11 cellular contexts compared by ENCODE assay signal in the genomic region with DNA sequence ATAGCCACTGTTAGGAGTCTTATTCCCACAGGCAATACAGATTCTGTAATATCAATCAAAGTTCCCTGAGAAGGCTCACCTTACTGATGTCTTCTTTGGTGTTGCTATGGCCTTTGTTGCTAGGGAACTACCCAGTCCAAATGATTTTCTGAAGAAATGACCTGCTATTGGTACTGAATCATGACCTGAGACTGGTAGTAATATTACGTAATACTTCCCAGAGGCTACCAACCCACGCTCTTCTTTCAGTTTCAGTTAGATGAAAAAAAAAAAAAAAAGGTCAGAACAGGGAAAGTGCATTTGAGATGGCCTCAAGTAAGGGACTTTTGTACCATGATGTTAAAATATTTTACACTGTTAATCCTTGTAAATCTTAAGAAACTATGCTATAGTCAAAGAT.
A peak's percentile ranks its signal among the peaks of the same experiment; 100 is the strongest.
DNase-seq lines count a peak whose midpoint lies in the region; ATAC-seq, FAIRE-seq and TF ChIP-seq lines count a peak whose summit lies in the region.
"Had no signal": no experiment of that assay in that cellular context is flagged by ENCODE, and none has a peak within 500 bp of the region (broad histone marks: within the 10 kb centered on the region; RNA-seq: fewer than 3 reads in every experiment).

No MANE protein-coding gene starts in this region.

- H3K9me3 ChIP-seq in right atrium auricular region (no peaks in the 10 kb centered on the region), GM12878 (replicated peaks; ENCODE audit: control insufficient read depth, insufficient read depth, low read length) (no peaks in the 10 kb centered on the region)

- TF ChIP-seq CTCF in right atrium auricular region (IDR thresholded peaks at IDR 0.05): no peak
- no peak for TF ChIP-seq CTCF in GM12878 (IDR thresholded peaks at IDR 0.05 in 2 of 3, conservative IDR thresholded peaks at IDR 0.05 in 1 of 3; ENCODE audit: control insufficient read depth in 2 of 3, extremely low read depth in 1 of 3, insufficient read depth in 1 of 3, low read depth in 3 of 3, low read length in 3 of 3)
- TF ChIP-seq CTCF in lower leg skin (IDR thresholded peaks at IDR 0.05): no peak

- H3K36me3 ChIP-seq in right atrium auricular region (no peaks in the 10 kb centered on the region), GM12878 (ENCODE audit: control insufficient read depth in 2 of 2, insufficient read depth in 2 of 2, low read length in 1 of 2) (no peaks in the 10 kb centered on the region)

- H4K20me1 ChIP-seq in GM12878 (ENCODE audit: control insufficient read depth, insufficient read depth): no peaks in the 10 kb centered on the region

- POLR2A ChIA-PET in GM12878 (lab: Charles Lee): no interaction called here

- intact Hi-C loops in Right ventricle myocardium superior (cut with DNase I) (no loop called here), GM12878 (cut with micrococcal nuclease; ENCODE audit: unreplicated experiment) (no loop called here), lower leg skin (cut with DNase I; ENCODE audit: low total_unique reads) (no loop called here)

- no peak for FAIRE-seq in GM12878 (lab: Jason Lieb, UNC)

- SMC1A ChIA-PET in GM12878 (lab: Charles Lee; ENCODE audit: uncharacterized antibody, unreplicated experiment): no interaction called here

- H2AFZ ChIP-seq in GM12878 (ENCODE audit: control insufficient read depth, low read depth, low read length): no peak overlapping the region

- DNase-seq in Right ventricle myocardium superior: no peak
- DNase-seq in right atrium auricular region (ENCODE audit: low spot score): no peak
- no peak for DNase-seq in GM12878 (ENCODE audit: low read depth, low spot score)
- no peak for DNase-seq in stimulated activated naive B cell treated with anti-CD40 and anti-IgM and Interleukin-4, amounts not matched to agents 10 μg/mL and 1 μg/mL and 100 μg/mL, for 72 hours
- no peak for DNase-seq in lower leg skin (ENCODE audit: low spot score in 2 of 2)
- no peak for DNase-seq in superior temporal gyrus (ENCODE audit: extremely low spot score)
- DNase-seq in NCI-H2081 (lab: John Stamatoyannopoulos, UW): no peak
- DNase-seq: HFFc6, NCI-H187, T-helper 1 cell had no signal

- CTCF ChIA-PET in GM12878 (lab: Yijun Ruan, JAX): interaction anchor here (1.0 to 1.3 kb wide), 2 partner anchors 16 to 25 kb away, joined by 4 to 5 read pairs; no protein-coding TSS in a partner anchor

- WGBS in GM12878 (ENCODE audit: insufficient coverage, insufficient replicate concordance, low lambda C conversion rate, missing lambda C conversion rate): 6% methylated on average over 2 of the region's 2 CpGs
- WGBS in lower leg skin, 2 donors: 42 to 53% methylated on average over 2 of the region's 2 CpGs

- H3K27me3 ChIP-seq in right atrium auricular region (no peaks in the 10 kb centered on the region), GM12878 (replicated peaks in 1 of 2; ENCODE audit: control insufficient read depth in 2 of 2, insufficient read depth in 2 of 2, low read length in 1 of 2) (no peaks in the 10 kb centered on the region)

- H3K9me3 Mint-ChIP-seq in stimulated activated naive B cell treated with anti-CD40 and anti-IgM and Interleukin-4, amounts not matched to agents 10 μg/mL and 1 μg/mL and 100 μg/mL, for 72 hours: no peaks in the 10 kb centered on the region

- H3K9ac ChIP-seq in GM12878 (ENCODE audit: control insufficient read depth, insufficient read depth, low read length): no peak overlapping the region

- RAD21 ChIA-PET in GM12878 (lab: Charles Lee; ENCODE audit: unreplicated experiment): no interaction called here

- no peak overlapping the region for H3K27ac ChIP-seq in right atrium auricular region
- no peak overlapping the region for H3K27ac ChIP-seq in GM12878 (ENCODE audit: control insufficient read depth, insufficient read depth)

- TF ChIP-seq RAD21 in GM12878 (IDR thresholded peaks at IDR 0.05; ENCODE audit: insufficient read depth, low read depth, low read length): no peak

- no peaks in the 10 kb centered on the region for H3K79me2 ChIP-seq in GM12878 (ENCODE audit: control insufficient read depth, insufficient read depth, low read length)

- no peaks in the 10 kb centered on the region for H3K4me1 ChIP-seq in right atrium auricular region
- H3K4me1 ChIP-seq in GM12878 (ENCODE audit: control insufficient read depth, insufficient read depth, low read length): no peaks in the 10 kb centered on the region

- no peak overlapping the region for H3K4me3 Mint-ChIP-seq in stimulated activated naive B cell treated with anti-CD40 and anti-IgM and Interleukin-4, amounts not matched to agents 10 μg/mL and 1 μg/mL and 100 μg/mL, for 72 hours
- H3K4me3 Mint-ChIP-seq: HFFc6 had no signal

- no peaks in the 10 kb centered on the region for H3K27me3 Mint-ChIP-seq in stimulated activated naive B cell treated with anti-CD40 and anti-IgM and Interleukin-4, amounts not matched to agents 10 μg/mL and 1 μg/mL and 100 μg/mL, for 72 hours

- BruUV-seq in GM12878 (replicated peaks; lab: Mats Ljungman, UMichigan): no TSS peak

- no peaks in the 10 kb centered on the region for H3K36me3 Mint-ChIP-seq in stimulated activated naive B cell treated with anti-CD40 and anti-IgM and Interleukin-4, amounts not matched to agents 10 μg/mL and 1 μg/mL and 100 μg/mL, for 72 hours

- in situ Hi-C loops in GM12878 (cut with MboI): no loop called here

- TF ChIP-seq EP300 in GM12878 (IDR thresholded peaks at IDR 0.05; ENCODE audit: borderline replicate concordance in 1 of 2, control insufficient read depth in 1 of 2, low read depth in 2 of 2, low read length in 2 of 2): no peak

- H3K27ac Mint-ChIP-seq in stimulated activated naive B cell treated with anti-CD40 and anti-IgM and Interleukin-4, amounts not matched to agents 10 μg/mL and 1 μg/mL and 100 μg/mL, for 72 hours: no peak overlapping the region
- H3K27ac Mint-ChIP-seq: HFFc6 had no signal

- no peak overlapping the region for H3K4me3 ChIP-seq in right atrium auricular region
- H3K4me3 ChIP-seq in GM12878: no peak overlapping the region
- H3K4me3 ChIP-seq in lower leg skin (ENCODE audit: low read depth, poor library complexity, severe bottlenecking): no peak overlapping the region

- ATAC-seq in Right ventricle myocardium superior (ENCODE audit: poor library complexity) (peak; percentile 67), HG03280 (IDR thresholded peaks at IDR 0.05; ENCODE audit: unreplicated experiment) (peak; percentile 90), GM12878 (peak; percentile 98)
- peak; percentile 27 to 45 for ATAC-seq in stimulated activated naive B cell treated with anti-CD40 and anti-IgM and Interleukin-4, amounts not matched to agents 10 μg/mL and 1 μg/mL and 100 μg/mL, for 72 hours (replicated peaks)

- no peak for TF ChIP-seq POLR2A in GM12878 (IDR thresholded peaks at IDR 0.05; ENCODE audit: low read depth, low read length)
- no peak for TF ChIP-seq POLR2A in lower leg skin (IDR thresholded peaks at IDR 0.05)

- no peak overlapping the region for H3K4me2 ChIP-seq in GM12878 (ENCODE audit: control insufficient read depth, insufficient read depth)

- no peaks in the 10 kb centered on the region for H3K4me1 Mint-ChIP-seq in stimulated activated naive B cell treated with anti-CD40 and anti-IgM and Interleukin-4, amounts not matched to agents 10 μg/mL and 1 μg/mL and 100 μg/mL, for 72 hours

TF ChIP-seq in GM12878, 131 proteins besides CTCF, POLR2A, EP300 and RAD21 (continues in another document):
- TF ChIP-seq TBL1XR1 (IDR thresholded peaks at IDR 0.05; ENCODE audit: low read depth, low read length) (no peak), ZNF274 (IDR thresholded peaks at IDR 0.05; ENCODE audit: insufficient read depth, insufficient read length) (no peak), CBX3 (IDR thresholded peaks at IDR 0.05; ENCODE audit: borderline replicate concordance, low read depth) (no peak), MTA3 (IDR thresholded peaks at IDR 0.05; ENCODE audit: borderline replicate concordance, low read length) (no peak), TCF12 (IDR thresholded peaks at IDR 0.05; ENCODE audit: low read depth, low read length) (no peak), NR2C1 (IDR thresholded peaks at IDR 0.05) (no peak), IRF4 (IDR thresholded peaks at IDR 0.05; ENCODE audit: low read depth, low read length) (no peak), ASH2L (IDR thresholded peaks at IDR 0.05; ENCODE audit: borderline replicate concordance, low read depth) (no peak), MXI1 (IDR thresholded peaks at IDR 0.05; ENCODE audit: low read depth, low read length) (no peak), CREB1 (IDR thresholded peaks at IDR 0.05; ENCODE audit: low read depth) (no peak), ATF7 (IDR thresholded peaks at IDR 0.05; ENCODE audit: low read depth) (peak; percentile 88), BRCA1 (IDR thresholded peaks at IDR 0.05; ENCODE audit: low read depth, low read length) (no peak), FOXK2 (IDR thresholded peaks at IDR 0.05) (no peak), IKZF2 (IDR thresholded peaks at IDR 0.05) (no peak), BACH1 (IDR thresholded peaks at IDR 0.05; ENCODE audit: borderline replicate concordance) (no peak), RB1 (IDR thresholded peaks at IDR 0.05; ENCODE audit: borderline replicate concordance) (no peak), SMAD1 (IDR thresholded peaks at IDR 0.05; ENCODE audit: low read depth, partially characterized antibody) (no peak), ZNF24 (IDR thresholded peaks at IDR 0.05) (0 out of 2 replicates have a peak, but pooled peaks have one; percentile 20), TCF3 (IDR thresholded peaks at IDR 0.05; ENCODE audit: borderline replicate concordance, insufficient read depth, low read depth, low read length) (no peak), ZNF384 (IDR thresholded peaks at IDR 0.05; ENCODE audit: borderline replicate concordance, low read depth, low read length) (peak; percentile 86), RBBP5 (conservative IDR thresholded peaks at IDR 0.05) (no peak), CEBPB (IDR thresholded peaks at IDR 0.05; ENCODE audit: borderline replicate concordance in 1 of 2, low read depth in 2 of 2, low read length in 2 of 2) (no peak), IKZF1 (conservative IDR thresholded peaks at IDR 0.05) (no peak)
- TF ChIP-seq, protein P1, sequence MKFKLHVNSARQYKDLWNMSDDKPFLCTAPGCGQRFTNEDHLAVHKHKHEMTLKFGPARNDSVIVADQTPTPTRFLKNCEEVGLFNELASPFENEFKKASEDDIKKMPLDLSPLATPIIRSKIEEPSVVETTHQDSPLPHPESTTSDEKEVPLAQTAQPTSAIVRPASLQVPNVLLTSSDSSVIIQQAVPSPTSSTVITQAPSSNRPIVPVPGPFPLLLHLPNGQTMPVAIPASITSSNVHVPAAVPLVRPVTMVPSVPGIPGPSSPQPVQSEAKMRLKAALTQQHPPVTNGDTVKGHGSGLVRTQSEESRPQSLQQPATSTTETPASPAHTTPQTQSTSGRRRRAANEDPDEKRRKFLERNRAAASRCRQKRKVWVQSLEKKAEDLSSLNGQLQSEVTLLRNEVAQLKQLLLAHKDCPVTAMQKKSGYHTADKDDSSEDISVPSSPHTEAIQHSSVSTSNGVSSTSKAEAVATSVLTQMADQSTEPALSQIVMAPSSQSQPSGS (IDR thresholded peaks at IDR 0.05; ENCODE audit: low read length): peak; percentile 35; the same call in 1 of the 2 replicates

Comparison
In these comparisons a context has a peak if more than half of its experiments do, and no peak if none do; other contexts are left out.
1. ATAC-seq: peak in every context shown above with its lines; median percentile 98 in GM12878; 90 in HG03280; 67 in Right ventricle myocardium superior; 36 in stimulated activated naive B cell treated with anti-CD40 and anti-IgM and Interleukin-4, amounts not matched to agents 10 μg/mL and 1 μg/mL and 100 μg/mL, for 72 hours.